ENCODE assay signal across 22 cellular contexts in genomic region chr5:150311015-150311692, GRCh38. TPM values are rescaled to one million over a fixed set of nuclear protein-coding genes. Genes with fewer than 3 reads are reported as not detected.
DNase-seq lines count a peak whose midpoint lies in the region; ATAC-seq, FAIRE-seq and TF ChIP-seq lines count a peak whose summit lies in the region.
"Had no signal": no experiment of that assay in that cellular context is flagged by ENCODE, and none has a peak within 500 bp of the region (broad histone marks: within the 10 kb centered on the region; RNA-seq: fewer than 3 reads in every experiment).

No MANE protein-coding gene starts in this region.

- H3K27me3 Mint-ChIP-seq in GM23338 (ENCODE audit: insufficient read depth, low read depth, poor library complexity), result peaks cover 5% of the 10 kb centered on the region
- no peaks in the 10 kb centered on the region for H3K27me3 Mint-ChIP-seq in mesothelial cell of epicardium (ENCODE audit: low read depth)
- H3K27me3 Mint-ChIP-seq: CD4-positive, alpha-beta T cell had no signal

- FAIRE-seq in bronchial epithelial cell (lab: Jason Lieb, UNC), result peak; percentile 52
- FAIRE-seq: A549, GM12878, GM19239, H1 had no signal

- peaks cover 4% of the 10 kb centered on the region for H3K4me1 ChIP-seq in GM23338 (ENCODE audit: insufficient read depth)
- H3K4me1 ChIP-seq: Peyer's patch had no signal

- no peak overlapping the region for H3K4me3 Mint-ChIP-seq in GM23338
- no peak overlapping the region for H3K4me3 Mint-ChIP-seq in mesothelial cell of epicardium
- H3K4me3 Mint-ChIP-seq: CD4-positive, alpha-beta T cell; HFFc6 had no signal

- H3K27ac ChIP-seq in GM23338 (ENCODE audit: low read depth), result no peak overlapping the region
- H3K27ac ChIP-seq in caudate nucleus (ENCODE audit: low read depth, low read length), result no peak overlapping the region
- H3K27ac ChIP-seq in RWPE1, result no peak overlapping the region
- H3K27ac ChIP-seq: KMS-11, Peyer's patch had no signal

- H3K36me3 ChIP-seq in GM23338 (ENCODE audit: insufficient read depth) (no peaks in the 10 kb centered on the region), bronchial epithelial cell (ENCODE audit: control insufficient read depth, insufficient read depth, low read length) (no peaks in the 10 kb centered on the region)
- H3K36me3 ChIP-seq: Peyer's patch had no signal

- CTCF ChIA-PET in RWPE1 (lab: Yijun Ruan, JAX), result interaction anchor here (0.6 to 0.7 kb wide), 2 partner anchors 11 to 17 kb away, joined by 4 to 8 read pairs; no protein-coding TSS in a partner anchor

- no peaks in the 10 kb centered on the region for H3K36me3 Mint-ChIP-seq in GM23338 (ENCODE audit: low read depth)
- no peaks in the 10 kb centered on the region for H3K36me3 Mint-ChIP-seq in mesothelial cell of epicardium

- no peak overlapping the region for H3K4me2 ChIP-seq in GM23338
- H3K4me2 ChIP-seq: A549, KMS-11 had no signal

- no peaks in the 10 kb centered on the region for H3F3A ChIP-seq in GM23338 (replicated peaks; ENCODE audit: low read depth)

- H3K4me3 ChIP-seq in GM23338 (no peak overlapping the region), bronchial epithelial cell (ENCODE audit: low read depth, low read length) (no peak overlapping the region)
- H3K4me3 ChIP-seq: A549, GM12878, Peyer's patch had no signal

- POLR2A ChIA-PET in RWPE1 (lab: Yijun Ruan, JAX; ENCODE audit: low non-redundant PET), result no interaction called here

- no peaks in the 10 kb centered on the region for H4K20me1 ChIP-seq in GM23338 (replicated peaks; ENCODE audit: insufficient read depth)

- ATAC-seq in GM23338, result peak; percentile 66
- ATAC-seq: A549, GM12878, Right ventricle myocardium inferior had no signal

- H3K9me3 Mint-ChIP-seq in GM23338, result no peaks in the 10 kb centered on the region
- no peaks in the 10 kb centered on the region for H3K9me3 Mint-ChIP-seq in mesothelial cell of epicardium
- H3K9me3 Mint-ChIP-seq: CD4-positive, alpha-beta T cell; HFFc6 had no signal

- no peaks in the 10 kb centered on the region for H3K79me2 ChIP-seq in GM23338 (replicated peaks; ENCODE audit: insufficient read depth)

- no peaks in the 10 kb centered on the region for H3K27me3 ChIP-seq in GM23338 (ENCODE audit: insufficient read depth)
- H3K27me3 ChIP-seq in bronchial epithelial cell (ENCODE audit: control insufficient read depth, insufficient read depth, low read length), result no peaks in the 10 kb centered on the region
- H3K27me3 ChIP-seq: Peyer's patch had no signal

- H3K27ac Mint-ChIP-seq in GM23338 (no peak overlapping the region), mesothelial cell of epicardium (peak overlapping the region; percentile 21)
- H3K27ac Mint-ChIP-seq: CD4-positive, alpha-beta T cell; HFFc6 had no signal

- TF ChIP-seq CTCF in GM23338 (conservative IDR thresholded peaks at IDR 0.05; ENCODE audit: low read depth in 2 of 2) (no peak), bronchial epithelial cell (IDR thresholded peaks at IDR 0.05; ENCODE audit: insufficient read depth, low read length, severe bottlenecking) (no peak), mesothelial cell of epicardium (IDR thresholded peaks at IDR 0.05; ENCODE audit: unreplicated experiment) (no peak), RWPE1 (conservative IDR thresholded peaks at IDR 0.05; ENCODE audit: low read depth) (no peak)

- H3K4me1 Mint-ChIP-seq in GM23338 (peaks cover 11% of the 10 kb centered on the region), mesothelial cell of epicardium (peaks cover 20% of the 10 kb centered on the region)

- no peaks in the 10 kb centered on the region for H3K9me2 ChIP-seq in GM23338 (ENCODE audit: insufficient read depth)

- H2AFZ ChIP-seq in GM23338, result no peak overlapping the region

- DNase-seq in GM23338 (ENCODE audit: low spot score) (no peak), NCI-H82 (lab: John Stamatoyannopoulos, UW) (peak; percentile 50), bronchial epithelial cell (ENCODE audit: low read depth) (no peak), mesothelial cell of epicardium (ENCODE audit: low spot score in 2 of 2, unreplicated experiment in 2 of 2) (no peak), caudate nucleus (lab: John Stamatoyannopoulos, UW) (no peak), RWPE1 (ENCODE audit: low spot score) (no peak)
- DNase-seq in stimulated activated CD4-positive, alpha-beta T cell treated with anti-CD3 and anti-CD28 coated beads, Interleukin-4, amount 100 ng/mL, for 24 hours, result no peak
- DNase-seq in activated naive CD4-positive, alpha-beta T cell treated with anti-CD3 and anti-CD28 coated beads, Interleukin-2, amount 50 U/mL, for 16 hours, result no peak
- DNase-seq: Calu3; CD4-positive, alpha-beta T cell; HFFc6; NCI-H1417 treated with DMSO at 0.1 percent for 48 hours; NCI-H1930; NCI-H226; NCI-H526; Peyer's patch had no signal

TF ChIP-seq in GM23338, 12 proteins besides CTCF, POLR2A, EP300 and RAD21 (continues in another document):
- no peak for TF ChIP-seq ZNF114 (CRISPR knock-in tag; IDR thresholded peaks at IDR 0.05)
- TF ChIP-seq EZH2 (IDR thresholded peaks at IDR 0.05; ENCODE audit: low read depth, unreplicated experiment), result no peak
- TF ChIP-seq POLR2AphosphoS5 (IDR thresholded peaks at IDR 0.05; ENCODE audit: low read depth), result no peak
- no peak for TF ChIP-seq REST (IDR thresholded peaks at IDR 0.05; ENCODE audit: unreplicated experiment)
- no peak for TF ChIP-seq NANOG (IDR thresholded peaks at IDR 0.05; ENCODE audit: borderline replicate concordance)

RNA-seq across cellular contexts. Expression of gene ARSI, which starts 8.4 kb away (rescaled TPM):
- 6.9 and 7.1 TPM in 2 replicates for total RNA-seq in GM23338 (2014; rRNA removed; shearing (Covaris generic))
- polyA plus RNA-seq in GM23338 (2016; fragmentation: Nextera tagmentation; extraction: Ambion mirVana), result 0.99 and 1.6 TPM in 2 replicates
- 5.4 and 5.8 TPM in 2 replicates for total RNA-seq in bronchial epithelial cell
- 18.5 to 19.1 TPM (median 18.8 TPM) in 3 replicates for total RNA-seq in mesothelial cell of epicardium
- total RNA-seq: GM12878, Peyer's patch had no signal
- polyA plus RNA-seq: GM12878 had no signal

RNA-seq across cellular contexts. Expression of gene CAMK2A, which starts 21.6 kb away (rescaled TPM):
- not detected in 2 replicates for total RNA-seq in GM23338 (2014; rRNA removed; shearing (Covaris generic))
- 0.18 TPM in 1 of 2 replicates, not detected in the other for polyA plus RNA-seq in GM23338 (2016; fragmentation: Nextera tagmentation; extraction: Ambion mirVana)
- total RNA-seq in bronchial epithelial cell, result under 0.01 TPM in 1 of 2 replicates, not detected in the other
- total RNA-seq in mesothelial cell of epicardium, result 3.9 to 4.1 TPM (median 4.0 TPM) in 3 replicates
- total RNA-seq: Calu3 had no signal
- polyA plus RNA-seq: GM12878 had no signal

RNA-seq across cellular contexts. Expression of gene TCOF1, which starts 46.3 kb away (rescaled TPM):
- 152 and 165 TPM in 2 replicates for total RNA-seq in GM23338 (2014; rRNA removed; shearing (Covaris generic))
- 83.4 and 86.8 TPM in 2 replicates for polyA plus RNA-seq in GM23338 (2016; fragmentation: Nextera tagmentation; extraction: Ambion mirVana)
- total RNA-seq in bronchial epithelial cell (8.4 and 9.0 TPM in 2 replicates), mesothelial cell of epicardium (53.7 to 58.8 TPM (median 55.7 TPM) in 3 replicates)
